31 cellular contexts compared by ENCODE assay signal in the genomic region with DNA sequence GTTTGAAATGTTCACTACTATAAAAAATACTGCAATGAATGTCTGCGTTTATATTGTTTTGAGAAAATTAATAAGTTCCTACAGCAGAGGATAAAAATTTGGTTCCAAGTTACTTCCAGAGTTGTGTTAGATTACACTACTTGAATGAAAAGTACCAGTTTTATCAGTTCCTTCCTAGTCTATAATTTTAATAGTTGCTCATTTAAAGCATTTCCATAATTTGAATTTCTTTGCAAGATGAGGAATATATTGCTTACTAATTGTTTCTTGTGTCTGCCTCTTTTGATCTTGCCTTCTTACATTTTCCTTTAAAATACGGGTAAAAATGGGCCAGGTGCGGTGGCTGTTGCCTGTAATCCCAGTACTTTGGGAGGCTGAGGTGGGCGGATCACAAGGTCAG.
"Had no signal": no experiment of that assay in that cellular context is flagged by ENCODE, and none has a peak within 500 bp of the region (broad histone marks: within the 10 kb centered on the region; RNA-seq: fewer than 3 reads in every experiment).

No MANE protein-coding gene starts in this region.

- H3K27ac ChIP-seq: SJCRH30, SK-N-MC had no signal

- H3K27me3 Mint-ChIP-seq: activated CD4-positive, alpha-beta T cell treated with anti-CD3 and anti-CD28 coated beads for 36 hours; activated CD4-positive, alpha-beta T cell treated with anti-CD3 and anti-CD28 coated beads, Interleukin-2, amount 10 ng/mL, durations not matched to agents 7 days and 5 days; activated naive CD4-positive, alpha-beta T cell treated with anti-CD3 and anti-CD28 coated beads, Interleukin-2, amount 10 ng/mL, durations not matched to agents 7 days and 5 days; activated naive CD8-positive, alpha-beta T cell; activated naive CD8-positive, alpha-beta T cell treated with anti-CD3 and anti-CD28 coated beads, Interleukin-2, amount 50 U/mL, for 24 hours had no signal

- DNase-seq: activated CD4-positive, alpha-beta T cell treated with anti-CD3 and anti-CD28 coated beads for 36 hours; activated CD4-positive, alpha-beta T cell treated with anti-CD3 and anti-CD28 coated beads, Interleukin-2, amount 10 ng/mL, durations not matched to agents 7 days and 5 days; activated CD4-positive, alpha-beta T cell treated with anti-CD3 and anti-CD28 coated beads, Interleukin-2, amount 50 U/mL, for 48 hours; activated CD8-positive, alpha-beta memory T cell treated with anti-CD3 and anti-CD28 coated beads, Interleukin-2, amount 50 U/mL, for 4 hours; activated CD8-positive, alpha-beta T cell treated with anti-CD3 and anti-CD28 coated beads, Interleukin-2, amount 10 ng/mL, durations not matched to agents 7 days and 5 days; activated effector memory CD4-positive, alpha-beta T cell treated with Interleukin-2 at 50 U/mL for 16 hours; activated naive CD4-positive, alpha-beta T cell treated with anti-CD3 and anti-CD28 coated beads, Interleukin-2, amount 10 ng/mL, durations not matched to agents 7 days and 5 days; activated naive CD8-positive, alpha-beta T cell treated with anti-CD3 and anti-CD28 coated beads, Interleukin-2, amount 50 U/mL, for 24 hours; activated T-cell treated with anti-CD3 and anti-CD28 coated beads for 4 hours; activated T-cell treated with anti-CD3 and anti-CD28 coated beads, Interleukin-2, amount 50 U/mL, for 4 hours; anterior cingulate cortex; Kasumi-1; KG1; MG63; MV-4-11; NCI-H1092; NCI-H1436 treated with DMSO at 0.1 percent for 48 hours; NCI-H1694 treated with DMSO at 0.1 percent for 48 hours; NCI-H2029; NCI-H345; NCI-H524 treated with DMSO at 0.1 percent for 48 hours; SHP77; SJCRH30 had no signal

- H3K4me3 Mint-ChIP-seq: activated CD4-positive, alpha-beta T cell treated with anti-CD3 and anti-CD28 coated beads for 36 hours; activated CD4-positive, alpha-beta T cell treated with anti-CD3 and anti-CD28 coated beads, Interleukin-2, amount 10 ng/mL, durations not matched to agents 7 days and 5 days; activated CD8-positive, alpha-beta T cell treated with anti-CD3 and anti-CD28 coated beads, Interleukin-2, amount 10 ng/mL, durations not matched to agents 7 days and 5 days; activated naive CD4-positive, alpha-beta T cell treated with anti-CD3 and anti-CD28 coated beads, Interleukin-2, amount 10 ng/mL, durations not matched to agents 7 days and 5 days; activated naive CD8-positive, alpha-beta T cell; activated naive CD8-positive, alpha-beta T cell treated with anti-CD3 and anti-CD28 coated beads, Interleukin-2, amount 50 U/mL, for 24 hours; activated T-cell treated with anti-CD3 and anti-CD28 coated beads, Interleukin-2, amount 50 U/mL, for 4 hours; T-helper 2 cell treated with Interferon-gamma antibody and Interleukin-4, amounts not matched to agents 5 μg/mL and 100 μg/mL, for 36 hours had no signal

- H3K4me3 ChIP-seq: MG63, SJCRH30, SK-N-MC had no signal

- H3K36me3 ChIP-seq: SJCRH30 had no signal

- H3K27ac Mint-ChIP-seq: activated CD4-positive, alpha-beta T cell treated with anti-CD3 and anti-CD28 coated beads for 36 hours; activated CD4-positive, alpha-beta T cell treated with anti-CD3 and anti-CD28 coated beads, Interleukin-2, amount 10 ng/mL, durations not matched to agents 7 days and 5 days; activated CD8-positive, alpha-beta T cell treated with anti-CD3 and anti-CD28 coated beads, Interleukin-2, amount 10 ng/mL, durations not matched to agents 7 days and 5 days; activated naive CD4-positive, alpha-beta T cell treated with anti-CD3 and anti-CD28 coated beads, Interleukin-2, amount 10 ng/mL, durations not matched to agents 7 days and 5 days; activated naive CD8-positive, alpha-beta T cell; brain; T-helper 2 cell treated with Interferon-gamma antibody and Interleukin-4, amounts not matched to agents 5 μg/mL and 100 μg/mL, for 36 hours had no signal

- H3K27me3 ChIP-seq: MG63, SJCRH30 had no signal

- H3K9me3 Mint-ChIP-seq: activated CD4-positive, alpha-beta T cell treated with anti-CD3 and anti-CD28 coated beads, Interleukin-2, amount 10 ng/mL, durations not matched to agents 7 days and 5 days; activated naive CD4-positive, alpha-beta T cell treated with anti-CD3 and anti-CD28 coated beads, Interleukin-2, amount 10 ng/mL, durations not matched to agents 7 days and 5 days; activated naive CD8-positive, alpha-beta T cell treated with anti-CD3 and anti-CD28 coated beads, Interleukin-2, amount 50 U/mL, for 24 hours; activated T-cell treated with anti-CD3 and anti-CD28 coated beads, Interleukin-2, amount 50 U/mL, for 4 hours; brain; T-helper 2 cell treated with Interferon-gamma antibody and Interleukin-4, amounts not matched to agents 5 μg/mL and 100 μg/mL, for 36 hours had no signal

- H3K9me3 ChIP-seq: MG63, SJCRH30 had no signal

- FAIRE-seq: bronchial epithelial cell, TTC549 had no signal

- ATAC-seq: activated CD4-positive, alpha-beta T cell treated with anti-CD3 and anti-CD28 coated beads for 36 hours; activated CD4-positive, CD25-positive, alpha-beta regulatory T cell treated with anti-CD3 and anti-CD28 coated beads, Interleukin-2, amount 50 U/mL, for 24 hours; activated CD8-positive, alpha-beta T cell treated with anti-CD3 and anti-CD28 coated beads, Interleukin-2, amount 10 ng/mL, durations not matched to agents 7 days and 5 days; activated naive CD8-positive, alpha-beta T cell treated with anti-CD3 and anti-CD28 coated beads, Interleukin-2, amount 50 U/mL, for 24 hours; activated T-cell treated with anti-CD3 and anti-CD28 coated beads, Interleukin-2, amount 50 U/mL, for 4 hours; Panc1 had no signal

- H3K4me1 ChIP-seq: SJCRH30 had no signal
